11 cellular contexts compared by ENCODE assay signal in genomic region chr16:66266436-66267286, GRCh38.
A peak's percentile ranks its signal among the peaks of the same experiment; 100 is the strongest.
DNase-seq lines count a peak whose midpoint lies in the region; ATAC-seq lines count a peak whose summit lies in the region.
"Had no signal": no experiment of that assay in that cellular context is flagged by ENCODE, and none has a peak within 500 bp of the region (broad histone marks: within the 10 kb centered on the region; RNA-seq: fewer than 3 reads in every experiment).

No MANE protein-coding gene starts in this region.

- peaks cover 87% of the 10 kb centered on the region for H3K4me1 ChIP-seq in BLaER1

- peak overlapping the region; percentile 12 for H3K4me3 ChIP-seq in BLaER1
- H3K4me3 ChIP-seq: K562 had no signal

- H3K9me3 ChIP-seq in BLaER1 = no peaks in the 10 kb centered on the region

- peak overlapping the region; percentile 89 for H3K4me2 ChIP-seq in BLaER1

- peak; percentile 35 for DNase-seq in activated CD8-positive, alpha-beta memory T cell treated with anti-CD3 and anti-CD28 coated beads, Interleukin-2, amount 10 ng/mL, durations not matched to agents 7 days and 5 days
- DNase-seq in left ventricle myocardium superior = peak; percentile 83
- peak; percentile 86 for DNase-seq in sciatic nerve (ENCODE audit: low spot score)
- DNase-seq in NCI-H187 (lab: John Stamatoyannopoulos, UW) = no peak
- DNase-seq in NCI-H526 treated with DMSO at 0.1 percent for 48 hours (lab: John Stamatoyannopoulos, UW) = no peak
- DNase-seq: glutamatergic neuron had no signal

- H3K4me3 Mint-ChIP-seq in activated CD8-positive, alpha-beta memory T cell treated with anti-CD3 and anti-CD28 coated beads, Interleukin-2, amount 10 ng/mL, durations not matched to agents 7 days and 5 days = no peak overlapping the region
- H3K4me3 Mint-ChIP-seq: activated naive CD4-positive, alpha-beta T cell treated with anti-CD3 and anti-CD28 coated beads, Interleukin-2, amount 50 U/mL, for 24 hours had no signal

- H3K27me3 ChIP-seq in BLaER1 = no peaks in the 10 kb centered on the region

- H3K27ac Mint-ChIP-seq in activated CD8-positive, alpha-beta memory T cell treated with anti-CD3 and anti-CD28 coated beads, Interleukin-2, amount 10 ng/mL, durations not matched to agents 7 days and 5 days = no peak overlapping the region
- H3K27ac Mint-ChIP-seq: activated naive CD4-positive, alpha-beta T cell treated with anti-CD3 and anti-CD28 coated beads, Interleukin-2, amount 50 U/mL, for 24 hours had no signal

- H3K27ac ChIP-seq in BLaER1 = peak overlapping the region; percentile 69

- no peaks in the 10 kb centered on the region for H3K36me3 Mint-ChIP-seq in activated CD8-positive, alpha-beta memory T cell treated with anti-CD3 and anti-CD28 coated beads, Interleukin-2, amount 10 ng/mL, durations not matched to agents 7 days and 5 days
- H3K36me3 Mint-ChIP-seq: activated naive CD4-positive, alpha-beta T cell treated with anti-CD3 and anti-CD28 coated beads, Interleukin-2, amount 50 U/mL, for 24 hours had no signal

- intact Hi-C loops in left ventricle myocardium superior (cut with micrococcal nuclease) = no loop called here
- intact Hi-C loops in sciatic nerve (cut with DNase I) = no loop called here

- no peaks in the 10 kb centered on the region for H3K9me3 Mint-ChIP-seq in activated CD8-positive, alpha-beta memory T cell treated with anti-CD3 and anti-CD28 coated beads, Interleukin-2, amount 10 ng/mL, durations not matched to agents 7 days and 5 days (ENCODE audit: low read depth)
- H3K9me3 Mint-ChIP-seq: activated naive CD4-positive, alpha-beta T cell treated with anti-CD3 and anti-CD28 coated beads, Interleukin-2, amount 50 U/mL, for 24 hours had no signal

- H3K9ac ChIP-seq in BLaER1 = peak overlapping the region; percentile 36; the same call in 1 of the 2 replicates

- H3K36me3 ChIP-seq in BLaER1 = no peaks in the 10 kb centered on the region

- H4K20me1 ChIP-seq in BLaER1 = no peaks in the 10 kb centered on the region

- CTCF ChIA-PET in activated CD8-positive, alpha-beta memory T cell treated with anti-CD3 and anti-CD28 coated beads, Interleukin-2, amount 10 ng/mL, durations not matched to agents 7 days and 5 days (lab: Charles Lee) = no interaction called here

- H3K27me3 Mint-ChIP-seq in activated CD8-positive, alpha-beta memory T cell treated with anti-CD3 and anti-CD28 coated beads, Interleukin-2, amount 10 ng/mL, durations not matched to agents 7 days and 5 days = peaks cover 36% of the 10 kb centered on the region

- ATAC-seq in activated CD8-positive, alpha-beta memory T cell treated with anti-CD3 and anti-CD28 coated beads, Interleukin-2, amount 10 ng/mL, durations not matched to agents 7 days and 5 days = no peak
- ATAC-seq in left ventricle myocardium superior (peak; percentile 84), sciatic nerve (peak; percentile 90), GM18517 (IDR thresholded peaks at IDR 0.05; ENCODE audit: unreplicated experiment) (no peak), GM21526 (IDR thresholded peaks at IDR 0.05; ENCODE audit: low FRiP score, unreplicated experiment) (no peak)
- ATAC-seq: K562 had no signal

- peaks cover 5% of the 10 kb centered on the region for H3K4me1 Mint-ChIP-seq in activated CD8-positive, alpha-beta memory T cell treated with anti-CD3 and anti-CD28 coated beads, Interleukin-2, amount 10 ng/mL, durations not matched to agents 7 days and 5 days

Comparison
In these comparisons a context has a peak if more than half of its experiments do, and no peak if none do; other contexts are left out.
1. ATAC-seq: peak in left ventricle myocardium superior (single experiment) and sciatic nerve (single experiment); none in activated CD8-positive, alpha-beta memory T cell treated with anti-CD3 and anti-CD28 coated beads, Interleukin-2, amount 10 ng/mL, durations not matched to agents 7 days and 5 days (single experiment), GM18517 (single experiment) and GM21526 (single experiment).
2. DNase-seq: peak in activated CD8-positive, alpha-beta memory T cell treated with anti-CD3 and anti-CD28 coated beads, Interleukin-2, amount 10 ng/mL, durations not matched to agents 7 days and 5 days (single experiment), left ventricle myocardium superior (single experiment) and sciatic nerve (single experiment); none in NCI-H187 (0 of 2) and NCI-H526 treated with DMSO at 0.1 percent for 48 hours (single experiment).